Comparison of ENCODE assay signal across 26 cellular contexts in the genomic region with DNA sequence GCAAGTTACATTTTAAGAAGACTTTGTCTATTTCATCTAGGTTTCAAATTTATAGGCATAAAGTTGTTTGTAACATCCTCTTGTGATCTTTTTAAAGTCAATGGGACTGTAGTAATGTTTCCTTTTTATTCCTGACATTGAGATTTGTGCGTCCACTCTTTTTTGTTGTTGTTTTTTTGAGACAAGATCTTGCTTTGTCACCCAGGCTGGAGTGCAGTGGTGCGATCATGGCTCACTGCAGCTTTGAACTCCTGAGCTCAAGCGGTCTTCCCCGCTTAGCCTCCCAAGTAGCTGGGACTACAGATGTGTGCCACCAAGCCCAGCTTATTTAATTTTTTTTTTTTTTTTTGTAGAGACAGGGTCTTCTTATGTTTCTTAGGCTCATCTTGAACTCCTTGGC. TPM values are rescaled to one million over a fixed set of nuclear protein-coding genes. Genes with fewer than 3 reads are reported as not detected.
DNase-seq lines count a peak whose midpoint lies in the region; ATAC-seq, FAIRE-seq and TF ChIP-seq lines count a peak whose summit lies in the region.
"Had no signal": no experiment of that assay in that cellular context is flagged by ENCODE, and none has a peak within 500 bp of the region (broad histone marks: within the 10 kb centered on the region; RNA-seq: fewer than 3 reads in every experiment).

No MANE protein-coding gene starts in this region.

- H3K4me2 ChIP-seq in K562 (ENCODE audit: insufficient read depth, low read length), result no peak overlapping the region
- H3K4me2 ChIP-seq: A549; BLaER1; BLaER1 treated with 17β-estradiol and CSF1 and Interleukin-3, amounts not matched to agents 10 nM and 100 nM had no signal

- no peak for TF ChIP-seq CTCF in K562 (IDR thresholded peaks at IDR 0.05 in 2 of 3, conservative IDR thresholded peaks at IDR 0.05 in 1 of 3; ENCODE audit: insufficient read depth in 2 of 3, low read depth in 1 of 3, low read length in 3 of 3)

- H3K27ac ChIP-seq in K562 (ENCODE audit: extremely low read depth, low read depth, low read length), result no peak overlapping the region
- H3K27ac ChIP-seq: 22Rv1; A549; BLaER1; BLaER1 treated with 17β-estradiol and CSF1 and Interleukin-3, amounts not matched to agents 10 nM and 100 nM; C4-2B had no signal

- POLR2A ChIA-PET in K562 (lab: Yijun Ruan, JAX), result interaction anchor here (0.6 kb wide), 1 partner anchor 43 kb away, joined by 3 read pairs; no protein-coding TSS in a partner anchor

- intact Hi-C loops in K562 (cut with micrococcal nuclease), result no loop called here

- H3K36me3 ChIP-seq in K562 (ENCODE audit: control insufficient read depth, insufficient read depth, low read length), result no peaks in the 10 kb centered on the region
- H3K36me3 ChIP-seq: BE2C had no signal

- no peak for TF ChIP-seq POLR2A in K562 (conservative IDR thresholded peaks at IDR 0.05)

- H3K4me1 ChIP-seq in K562 (replicated peaks in 1 of 2; ENCODE audit: control insufficient read depth in 2 of 2, insufficient read depth in 2 of 2, low read length in 2 of 2), result peaks cover 4 to 20% of the 10 kb centered on the region in 2 experiments; a peak in 4 of 5 replicates
- H3K4me1 ChIP-seq: A549, BE2C, Caco-2 had no signal

- CTCF ChIA-PET in K562 (lab: Yijun Ruan, JAX; ENCODE audit: low intra/inter-chr PET ratio), result interaction anchor here (0.7 to 3.5 kb wide), 6 partner anchors 12 to 148 kb away, joined by 3 to 38 read pairs (median 6); no protein-coding TSS in a partner anchor

- no peaks in the 10 kb centered on the region for H3K27me3 ChIP-seq in K562 (ENCODE audit: control insufficient read depth in 2 of 2, insufficient read depth in 2 of 2, low read length in 2 of 2)
- H3K27me3 ChIP-seq: BE2C; BLaER1; BLaER1 treated with 17β-estradiol and CSF1 and Interleukin-3, amounts not matched to agents 10 nM and 100 nM had no signal

- no peak overlapping the region for H2AFZ ChIP-seq in K562 (ENCODE audit: low read depth, low read length)

- no TSS peak for BruUV-seq in K562 (replicated peaks; lab: Mats Ljungman, UMichigan)

- H4K20me1 ChIP-seq in K562 (replicated peaks; ENCODE audit: control insufficient read depth, insufficient read depth, low read length), result peaks cover 14% of the 10 kb centered on the region; the same call in 1 of the 2 replicates

- H3K79me2 ChIP-seq in K562 (ENCODE audit: control insufficient read depth, insufficient read depth, low read length), result peaks cover 86% of the 10 kb centered on the region

- 14% methylated on average over 4 of the region's 4 CpGs for WGBS in K562 (ENCODE audit: insufficient coverage, low coverage, missing lambda C conversion rate)

- H3K4me3 ChIP-seq in K562, result no peak overlapping the region
- H3K4me3 ChIP-seq: A549; BLaER1; BLaER1 treated with 17β-estradiol and CSF1 and Interleukin-3, amounts not matched to agents 10 nM and 100 nM had no signal

- ATAC-seq in K562 (peak; percentile 52), GM21367 (IDR thresholded peaks at IDR 0.05; ENCODE audit: unreplicated experiment) (no peak)

- H3K9me3 ChIP-seq in K562 (replicated peaks; ENCODE audit: control insufficient read depth, insufficient read depth, low read depth, low read length), result no peaks in the 10 kb centered on the region
- H3K9me3 ChIP-seq: BE2C, Caco-2 had no signal

- no peak for TF ChIP-seq EP300 in K562 (IDR thresholded peaks at IDR 0.05; ENCODE audit: low read length)

- in situ Hi-C loops in K562 (cut with MboI), result no loop called here

- no peak for FAIRE-seq in K562 (lab: Jason Lieb, UNC)
- FAIRE-seq: A549, D721Med had no signal

- TF ChIP-seq RAD21 in K562 (CRISPR knock-in tag; conservative IDR thresholded peaks at IDR 0.05 in 1 of 2, IDR thresholded peaks at IDR 0.05 in 1 of 2), result no peak

- no peaks in the 10 kb centered on the region for H3K9me1 ChIP-seq in K562 (ENCODE audit: control insufficient read depth, insufficient read depth, low read length)

- no peak for DNase-seq in K562 (ENCODE audit: extremely low read depth in 1 of 4, low spot score in 3 of 4)
- DNase-seq: 8988T; ACHN; AML-193; BE2C; Caco-2; Calu3; CD4-positive, alpha-beta memory T cell; CD4-positive, alpha-beta T cell; CD4-positive, CD25-positive, alpha-beta regulatory T cell; CD8-positive, alpha-beta T cell; COR-L47; DMS 273 treated with DMSO at 0.1 percent for 48 hours; DMS153; DMS53; DMS79; DMS79 treated with DMSO at 0.1 percent for 48 hours; DND-41; EL had no signal

- H3K9ac ChIP-seq in K562 (ENCODE audit: insufficient read depth in 1 of 2, low read depth in 2 of 2, low read length in 2 of 2), result no peak overlapping the region
- H3K9ac ChIP-seq: BLaER1; BLaER1 treated with 17β-estradiol and CSF1 and Interleukin-3, amounts not matched to agents 10 nM and 100 nM had no signal

TF ChIP-seq in K562, 482 proteins besides CTCF, POLR2A, EP300 and RAD21 (continues in another document):
- TF ChIP-seq PHF21A (IDR thresholded peaks at IDR 0.05; ENCODE audit: borderline replicate concordance, low read depth) (no peak), ZNF316 (IDR thresholded peaks at IDR 0.05) (peak; percentile 52), SRSF9 (IDR thresholded peaks at IDR 0.05; ENCODE audit: borderline replicate concordance, low read depth, low read length) (no peak), BCOR (IDR thresholded peaks at IDR 0.05) (0 out of 2 replicates have a peak, but pooled peaks have one; percentile 8), ARID1B (IDR thresholded peaks at IDR 0.05) (peak; percentile 40; the same call in 1 of the 2 replicates), ZNF79 (CRISPR knock-in tag; IDR thresholded peaks at IDR 0.05; ENCODE audit: low read depth) (no peak)
- TF ChIP-seq, protein P1, sequence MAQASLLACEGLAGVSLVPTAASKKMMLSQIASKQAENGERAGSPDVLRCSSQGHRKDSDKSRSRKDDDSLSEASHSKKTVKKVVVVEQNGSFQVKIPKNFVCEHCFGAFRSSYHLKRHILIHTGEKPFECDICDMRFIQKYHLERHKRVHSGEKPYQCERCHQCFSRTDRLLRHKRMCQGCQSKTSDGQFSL (CRISPR knock-in tag; IDR thresholded peaks at IDR 0.05), result no peak
- TF ChIP-seq, protein P1 (tag; IDR thresholded peaks at IDR 0.05), result no peak
- TF ChIP-seq, protein P2, sequence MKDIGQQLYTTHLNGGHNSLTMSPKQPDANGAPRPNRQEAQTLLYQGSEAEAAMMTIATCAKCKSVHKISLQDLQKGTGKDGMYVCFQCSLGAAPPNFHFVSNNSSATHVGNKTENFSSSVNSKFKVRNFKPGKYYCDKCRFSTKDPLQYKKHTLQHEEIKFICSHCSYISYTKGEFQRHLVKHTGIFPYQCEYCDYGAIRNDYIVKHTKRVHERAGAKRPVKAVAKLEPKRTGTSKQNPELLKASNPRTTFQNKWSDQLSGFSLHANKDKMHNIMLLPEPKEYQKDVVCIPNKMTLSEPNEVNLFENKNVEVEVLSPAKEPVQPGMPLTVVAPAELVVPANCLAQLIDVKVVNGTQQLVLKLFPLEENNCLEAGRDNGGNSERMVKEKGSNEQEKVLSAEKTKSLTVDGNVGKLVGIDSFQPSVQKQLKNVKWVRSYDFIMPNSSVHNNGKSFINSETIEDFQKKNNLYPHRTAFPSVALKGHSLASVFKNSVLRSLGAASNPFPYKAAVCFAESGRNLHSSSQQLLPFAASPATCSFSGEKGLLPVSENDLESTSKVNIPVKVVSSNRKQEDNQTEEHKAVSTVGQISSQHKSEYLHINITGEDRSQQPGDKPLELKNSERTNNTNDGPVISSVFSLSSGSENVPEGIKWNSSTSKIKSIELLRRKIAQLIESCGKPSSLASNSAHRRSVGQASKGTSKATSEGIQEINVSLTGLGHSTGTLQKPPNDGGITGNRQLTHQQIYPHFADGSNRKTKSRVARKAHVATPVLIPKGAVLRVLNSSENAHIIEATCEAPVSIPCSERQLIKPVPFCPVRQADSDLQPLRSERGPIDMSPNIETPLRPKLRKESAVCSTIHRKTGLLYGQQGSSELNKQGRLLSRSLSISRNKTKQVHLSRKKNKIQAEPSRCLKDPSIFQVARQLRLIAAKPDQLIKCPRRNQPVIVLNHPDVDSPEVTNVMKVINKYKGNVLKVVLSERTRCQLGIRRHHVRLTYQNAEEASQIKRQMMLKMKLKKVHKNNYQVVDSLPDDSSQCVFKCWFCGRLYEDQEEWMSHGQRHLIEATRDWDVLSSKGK (CRISPR knock-in tag; IDR thresholded peaks at IDR 0.05), result no peak
- TF ChIP-seq, protein P3, sequence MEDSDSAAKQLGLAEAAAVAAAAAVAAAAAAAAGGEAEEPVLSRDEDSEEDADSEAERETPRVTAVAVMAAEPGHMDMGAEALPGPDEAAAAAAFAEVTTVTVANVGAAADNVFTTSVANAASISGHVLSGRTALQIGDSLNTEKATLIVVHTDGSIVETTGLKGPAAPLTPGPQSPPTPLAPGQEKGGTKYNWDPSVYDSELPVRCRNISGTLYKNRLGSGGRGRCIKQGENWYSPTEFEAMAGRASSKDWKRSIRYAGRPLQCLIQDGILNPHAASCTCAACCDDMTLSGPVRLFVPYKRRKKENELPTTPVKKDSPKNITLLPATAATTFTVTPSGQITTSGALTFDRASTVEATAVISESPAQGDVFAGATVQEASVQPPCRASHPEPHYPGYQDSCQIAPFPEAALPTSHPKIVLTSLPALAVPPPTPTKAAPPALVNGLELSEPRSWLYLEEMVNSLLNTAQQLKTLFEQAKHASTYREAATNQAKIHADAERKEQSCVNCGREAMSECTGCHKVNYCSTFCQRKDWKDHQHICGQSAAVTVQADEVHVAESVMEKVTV (CRISPR knock-in tag; IDR thresholded peaks at IDR 0.05), result no peak

RNA-seq across cellular contexts. Expression of a gene that starts 29.9 kb away (rescaled TPM):
- 170 and 226 TPM in 2 replicates for total RNA-seq in K562 (2011; cell fraction: chromatin; rRNA removed; ENCODE audit: low replicate concordance)
- total RNA-seq in K562 (2011; cell fraction: nucleolus; rRNA removed), result 113 and 116 TPM in 2 replicates
- 108 and 117 TPM in 2 replicates for total RNA-seq in K562 (2011; cell fraction: nucleoplasm; rRNA removed)
- total RNA-seq in K562 (2014; rRNA removed), result 18.6 and 19.1 TPM in 2 replicates
- 10.2 and 10.4 TPM in 2 replicates for total RNA-seq in K562 (2014; rRNA removed; fragmentation: Illumina TruSeq; extraction: Trizol)
- total RNA-seq in K562 (2015; rRNA removed; fragmentation: Illumina TruSeq; extraction: Trizol), result 9.5 and 10.7 TPM in 2 replicates
- 46.1 and 54.1 TPM in 2 replicates for total RNA-seq in K562 (2021)
- polyA plus RNA-seq in K562 (2011; rRNA removed), result 4.4 and 7.2 TPM in 2 replicates
- polyA plus RNA-seq in K562 (2011; cell fraction: cytosol; rRNA removed), result 4.5 and 7.5 TPM in 2 replicates
- polyA plus RNA-seq in K562 (2011; cell fraction: nucleus; rRNA removed), result 23.2 and 25.8 TPM in 2 replicates
- polyA plus RNA-seq in K562 (2012), result 19.9 and 23.1 TPM in 2 replicates
- polyA plus RNA-seq in K562 (2014; fragmentation: Illumina TruSeq; extraction: Trizol), result 11.7 and 16.8 TPM in 2 replicates
- polyA plus RNA-seq in K562 (2014; fragmentation: Nextera tagmentation; extraction: Ambion mirVana), result under 1 TPM; 0.24 to 0.35 TPM
- 10.7 and 14.7 TPM in 2 replicates for polyA plus RNA-seq in K562 (2014; rRNA removed)
- polyA minus RNA-seq in K562 (2011; rRNA and poly(A)+ RNA removed), result 16.6 and 17.9 TPM in 2 replicates
- 21.9 and 26.8 TPM in 2 replicates for polyA minus RNA-seq in K562 (2011; cell fraction: cytosol; rRNA and poly(A)+ RNA removed)
- polyA minus RNA-seq in K562 (2011; cell fraction: nucleus; rRNA and poly(A)+ RNA removed), result 43.2 and 63.5 TPM in 2 replicates
